ENCODE assay signal across 9 cellular contexts in genomic region chr6:77457720-77458349, GRCh38. TPM values are rescaled to one million over a fixed set of nuclear protein-coding genes. Genes with fewer than 3 reads are reported as not detected.
A peak's percentile ranks its signal among the peaks of the same experiment; 100 is the strongest.
DNase-seq lines count a peak whose midpoint lies in the region; ATAC-seq and TF ChIP-seq lines count a peak whose summit lies in the region.
"Had no signal": no experiment of that assay in that cellular context is flagged by ENCODE, and none has a peak within 500 bp of the region (broad histone marks: within the 10 kb centered on the region; RNA-seq: fewer than 3 reads in every experiment).

No MANE protein-coding gene starts in this region.

- in situ Hi-C loops in ACHN (cut with HindIII; ENCODE audit: low pct_ligation_motif_present, low pct_unique_long_range_greater_than_20kb, low sequenced_read_pairs): no loop called here

- H3K27ac Mint-ChIP-seq in HFFc6 (peak overlapping the region; percentile 88), progenitor cell of endocrine pancreas (no peak overlapping the region)

- no peaks in the 10 kb centered on the region for H3K9me3 ChIP-seq in WERI-Rb-1 (ENCODE audit: severe bottlenecking)
- no peaks in the 10 kb centered on the region for H3K9me3 ChIP-seq in gastroesophageal sphincter
- H3K9me3 ChIP-seq: neutrophil had no signal

- no peak overlapping the region for H3K27ac ChIP-seq in WERI-Rb-1
- H3K27ac ChIP-seq in gastroesophageal sphincter: peak overlapping the region in 3 of 4 donors; percentile 14 to 67 (median 62)
- H3K27ac ChIP-seq: neutrophil had no signal

- no peak for TF ChIP-seq POLR2A in NB4 (IDR thresholded peaks at IDR 0.05; ENCODE audit: extremely low read depth, insufficient read length)
- TF ChIP-seq POLR2A in gastroesophageal sphincter (IDR thresholded peaks at IDR 0.05): no peak

- peak; percentile 96 for TF ChIP-seq CTCF in HFFc6 (IDR thresholded peaks at IDR 0.05)
- peak; percentile 69 for TF ChIP-seq CTCF in NB4 (IDR thresholded peaks at IDR 0.05; ENCODE audit: low read depth, low read length)
- peak; percentile 70 for TF ChIP-seq CTCF in WERI-Rb-1 (IDR thresholded peaks at IDR 0.05; ENCODE audit: low read depth, low read length)
- peak; percentile 60 to 84 (median 76) for TF ChIP-seq CTCF in gastroesophageal sphincter (IDR thresholded peaks at IDR 0.05)
- TF ChIP-seq CTCF in progenitor cell of endocrine pancreas (IDR thresholded peaks at IDR 0.05; ENCODE audit: unreplicated experiment): peak; percentile 85

- H3K4me3 Mint-ChIP-seq in HFFc6: peak overlapping the region; percentile 59
- no peak overlapping the region for H3K4me3 Mint-ChIP-seq in progenitor cell of endocrine pancreas (ENCODE audit: low read depth)

- H3K27me3 Mint-ChIP-seq in HFFc6 (ENCODE audit: insufficient read depth): peaks cover 7% of the 10 kb centered on the region
- peaks cover 22% of the 10 kb centered on the region for H3K27me3 Mint-ChIP-seq in progenitor cell of endocrine pancreas

- H3K36me3 Mint-ChIP-seq in HFFc6 (ENCODE audit: low read depth) (peaks cover 5% of the 10 kb centered on the region; the same call in 1 of the 2 replicates), progenitor cell of endocrine pancreas (ENCODE audit: insufficient read depth) (no peaks in the 10 kb centered on the region)

- H3K27me3 ChIP-seq in WERI-Rb-1 (ENCODE audit: insufficient read depth, low read depth, severe bottlenecking) (no peaks in the 10 kb centered on the region), gastroesophageal sphincter (peaks cover 12% of the 10 kb centered on the region)

- WGBS in gastroesophageal sphincter (ENCODE audit: low coverage in 1 of 2), 2 donors: 24 to 26% methylated on average over 5 to 6 of the region's 6 CpGs

- H3K4me1 ChIP-seq in gastroesophageal sphincter: peaks cover 0 to 47% (median 5%) of the 10 kb centered on the region in 3 donors

- H3K4me3 ChIP-seq in NB4 (ENCODE audit: low read depth, low read length): no peak overlapping the region
- H3K4me3 ChIP-seq in WERI-Rb-1 (ENCODE audit: low read depth, low read length): no peak overlapping the region
- no peak overlapping the region for H3K4me3 ChIP-seq in gastroesophageal sphincter

- ATAC-seq in gastroesophageal sphincter: peak; percentile 70
- ATAC-seq in HG03457 (IDR thresholded peaks at IDR 0.05; ENCODE audit: unreplicated experiment): no peak

- H3K36me3 ChIP-seq in WERI-Rb-1 (no peaks in the 10 kb centered on the region), gastroesophageal sphincter (no peaks in the 10 kb centered on the region)
- H3K36me3 ChIP-seq: neutrophil had no signal

- no peak for TF ChIP-seq EP300 in gastroesophageal sphincter (IDR thresholded peaks at IDR 0.05)

- H3K9me3 Mint-ChIP-seq in HFFc6 (no peaks in the 10 kb centered on the region), progenitor cell of endocrine pancreas (ENCODE audit: low read depth) (no peaks in the 10 kb centered on the region)

- peaks cover 57% of the 10 kb centered on the region for H3K4me1 Mint-ChIP-seq in HFFc6 (ENCODE audit: low read depth)
- H3K4me1 Mint-ChIP-seq in progenitor cell of endocrine pancreas (ENCODE audit: low read depth): peaks cover 7% of the 10 kb centered on the region

- DNase-seq in ACHN (peak; percentile 70), GM04504 (ENCODE audit: low read depth) (peak; percentile 74), HFFc6 (peak; percentile 85), NB4 (ENCODE audit: low read depth) (peak; percentile 65), WERI-Rb-1 (peak; percentile 86), progenitor cell of endocrine pancreas (ENCODE audit: low spot score, unreplicated experiment) (peak; percentile 64)

RNA-seq across cellular contexts. Expression of gene HTR1B, which starts 5.5 kb away (rescaled TPM):
- under 1 TPM; 0.14 to 0.87 (median 0.18) TPM for total RNA-seq in HFFc6 (2021; fragmentation: NEBNext Ultra II Directional; extraction: Animal tissue kit (Norgen Biotek cat#: 25700))
- 1 to 10 TPM in 3 of 4 donors, under 1 TPM in 1; 0.27 to 4.7 (median 2.5) TPM for total RNA-seq in gastroesophageal sphincter
- 8.9 and 10.3 TPM in 2 replicates for total RNA-seq in progenitor cell of endocrine pancreas
